ENCODE assay signal across 29 cellular contexts in the genomic region with DNA sequence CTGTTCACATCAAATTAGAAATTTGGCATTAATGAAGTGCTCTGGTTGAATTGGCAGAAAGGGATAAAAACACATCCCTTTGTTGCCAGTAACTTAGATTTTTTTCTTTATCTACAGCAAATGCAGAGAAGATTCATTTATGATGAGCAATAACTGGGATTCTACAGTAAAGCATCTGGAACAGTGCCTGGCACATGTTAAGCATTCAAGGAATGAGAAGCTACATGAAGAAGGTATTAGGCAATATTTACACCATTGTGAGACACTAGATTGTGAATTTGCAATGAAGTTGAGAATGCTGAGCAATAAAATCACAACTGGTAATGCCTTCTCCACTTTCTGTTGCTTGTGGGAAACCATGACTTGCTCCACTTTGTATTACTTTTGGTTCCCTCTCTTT. TPM values are rescaled to one million over a fixed set of nuclear protein-coding genes. Genes with fewer than 3 reads are reported as not detected.
A peak's percentile ranks its signal among the peaks of the same experiment; 100 is the strongest.
DNase-seq lines count a peak whose midpoint lies in the region; ATAC-seq and TF ChIP-seq lines count a peak whose summit lies in the region.
"Had no signal": no experiment of that assay in that cellular context is flagged by ENCODE, and none has a peak within 500 bp of the region (broad histone marks: within the 10 kb centered on the region; RNA-seq: fewer than 3 reads in every experiment).

No MANE protein-coding gene starts in this region.

- no peak for ATAC-seq in activated naive CD8-positive, alpha-beta T cell treated with anti-CD3 and anti-CD28 coated beads, Interleukin-2, amount 50 U/mL, for 24 hours
- ATAC-seq: CD8-positive, alpha-beta T cell; gastrocnemius medialis; left colon; right cardiac atrium; T-helper 17 cell; upper lobe of right lung had no signal

- H3K4me1 ChIP-seq in GM23248 (ENCODE audit: insufficient read depth) = peaks cover 2% of the 10 kb centered on the region; the same call in 1 of the 2 replicates
- H3K4me1 ChIP-seq in mammary epithelial cell (ENCODE audit: insufficient read depth, low read length) = no peaks in the 10 kb centered on the region
- no peaks in the 10 kb centered on the region for H3K4me1 ChIP-seq in right atrium auricular region
- no peaks in the 10 kb centered on the region for H3K4me1 ChIP-seq in SJCRH30
- H3K4me1 ChIP-seq: gastrocnemius medialis, parathyroid adenoma, upper lobe of right lung had no signal

- BruUV-seq in mammary epithelial cell (replicated peaks; lab: Mats Ljungman, UMichigan) = no TSS peak

- TF ChIP-seq CTCF in mammary epithelial cell (conservative IDR thresholded peaks at IDR 0.05 in 1 of 2, IDR thresholded peaks at IDR 0.05 in 1 of 2; ENCODE audit: extremely low read depth in 1 of 2, insufficient read depth in 1 of 2, low read depth in 1 of 2, low read length in 2 of 2) (no peak), right atrium auricular region (IDR thresholded peaks at IDR 0.05) (no peak)

- CTCF ChIA-PET in mammary epithelial cell (lab: Charles Lee; ENCODE audit: low non-redundant PET) = no interaction called here

- H3K27me3 ChIP-seq in GM23248 (replicated peaks; ENCODE audit: insufficient read depth) (no peaks in the 10 kb centered on the region), mammary epithelial cell (ENCODE audit: insufficient read depth, low read length) (no peaks in the 10 kb centered on the region), right atrium auricular region (no peaks in the 10 kb centered on the region), SJCRH30 (no peaks in the 10 kb centered on the region)
- H3K27me3 ChIP-seq: upper lobe of right lung had no signal

- no peak overlapping the region for H2AFZ ChIP-seq in GM23248
- H2AFZ ChIP-seq in mammary epithelial cell (ENCODE audit: low read depth, low read length) = no peak overlapping the region
- H2AFZ ChIP-seq: parathyroid adenoma had no signal

- H3K9me2 ChIP-seq in GM23248 (ENCODE audit: insufficient read depth) = no peaks in the 10 kb centered on the region

- H3K9me3 Mint-ChIP-seq in activated naive CD8-positive, alpha-beta T cell treated with anti-CD3 and anti-CD28 coated beads, Interleukin-2, amount 50 U/mL, for 24 hours = no peaks in the 10 kb centered on the region
- H3K9me3 Mint-ChIP-seq: activated CD4-positive, alpha-beta memory T cell treated with anti-CD3 and anti-CD28 coated beads, Interleukin-2, amount 10 ng/mL, durations not matched to agents 7 days and 5 days; activated naive CD4-positive, alpha-beta T cell treated with anti-CD3 and anti-CD28 coated beads, Interleukin-2, amount 50 U/mL, for 24 hours; CD8-positive, alpha-beta T cell; central memory CD8-positive, alpha-beta T cell had no signal

- peak; percentile 86 for DNase-seq in GM23248
- peak; percentile 61 for DNase-seq in mammary epithelial cell
- peak; percentile 28 for DNase-seq in fibroblast of the conjunctiva (ENCODE audit: low read depth)
- no peak for DNase-seq in right atrium auricular region (ENCODE audit: low spot score)
- DNase-seq in SJCRH30 = no peak
- no peak for DNase-seq in D341Med (ENCODE audit: low spot score)
- no peak for DNase-seq in activated naive CD8-positive, alpha-beta T cell treated with anti-CD3 and anti-CD28 coated beads, Interleukin-2, amount 50 U/mL, for 24 hours
- DNase-seq: activated CD4-positive, alpha-beta memory T cell treated with anti-CD3 and anti-CD28 coated beads, Interleukin-2, amount 10 ng/mL, durations not matched to agents 7 days and 5 days; activated CD4-positive, CD25-positive, alpha-beta regulatory T cell treated with anti-CD3 and anti-CD28 coated beads, Interleukin-2, amount 50 U/mL, for 72 hours; activated CD8-positive, alpha-beta memory T cell treated with anti-CD3 and anti-CD28 coated beads, Interleukin-2, amount 50 U/mL, for 48 hours; aorta; CD8-positive, alpha-beta T cell; DMS 273 treated with DMSO at 0.1 percent for 48 hours; gastrocnemius medialis; HCEC 1CT; left colon; NCI-H1092 treated with DMSO at 0.1 percent for 48 hours; NCI-H1930; NCI-H774; right cardiac atrium; stimulated activated CD4-positive, alpha-beta T cell treated with anti-CD3 and anti-CD28 coated beads, Interleukin-2, amount 100 ng/mL, for 48 hours; substantia nigra; T-helper 17 cell; upper lobe of right lung had no signal

- H3K4me2 ChIP-seq in GM23248 (ENCODE audit: unreplicated experiment) = peak overlapping the region; percentile 53
- no peak overlapping the region for H3K4me2 ChIP-seq in mammary epithelial cell (ENCODE audit: insufficient read depth, low read depth, low read length)

- in situ Hi-C loops in GM23248 (cut with MboI) (no loop called here), mammary epithelial cell (cut with MboI; ENCODE audit: low sequenced_read_pairs in 2 of 2) (no loop called here)

- H4K20me1 ChIP-seq in GM23248 (ENCODE audit: insufficient read depth) (no peaks in the 10 kb centered on the region), mammary epithelial cell (ENCODE audit: insufficient read depth, low read length) (no peaks in the 10 kb centered on the region)

- H3K36me3 ChIP-seq in GM23248 (ENCODE audit: low read depth) (no peaks in the 10 kb centered on the region), mammary epithelial cell (ENCODE audit: insufficient read depth, low read length) (no peaks in the 10 kb centered on the region), right atrium auricular region (no peaks in the 10 kb centered on the region), SJCRH30 (no peaks in the 10 kb centered on the region)
- H3K36me3 ChIP-seq: gastrocnemius medialis, upper lobe of right lung had no signal

- H3K4me1 Mint-ChIP-seq in activated naive CD8-positive, alpha-beta T cell treated with anti-CD3 and anti-CD28 coated beads, Interleukin-2, amount 50 U/mL, for 24 hours = no peaks in the 10 kb centered on the region
- H3K4me1 Mint-ChIP-seq: activated CD4-positive, alpha-beta memory T cell treated with anti-CD3 and anti-CD28 coated beads, Interleukin-2, amount 10 ng/mL, durations not matched to agents 7 days and 5 days; activated naive CD4-positive, alpha-beta T cell treated with anti-CD3 and anti-CD28 coated beads, Interleukin-2, amount 50 U/mL, for 24 hours; central memory CD8-positive, alpha-beta T cell had no signal

- H3K9ac ChIP-seq in GM23248 (no peak overlapping the region), mammary epithelial cell (ENCODE audit: insufficient read depth, low read length) (no peak overlapping the region)
- H3K9ac ChIP-seq: parathyroid adenoma had no signal

- H3K9me3 ChIP-seq in GM23248 (ENCODE audit: low read depth) (no peaks in the 10 kb centered on the region), mammary epithelial cell (replicated peaks; ENCODE audit: insufficient read depth, low read length) (no peaks in the 10 kb centered on the region), right atrium auricular region (no peaks in the 10 kb centered on the region), SJCRH30 (replicated peaks) (no peaks in the 10 kb centered on the region)
- H3K9me3 ChIP-seq: gastrocnemius medialis, upper lobe of right lung had no signal

- no peak overlapping the region for H3K4me3 Mint-ChIP-seq in activated naive CD8-positive, alpha-beta T cell treated with anti-CD3 and anti-CD28 coated beads, Interleukin-2, amount 50 U/mL, for 24 hours
- H3K4me3 Mint-ChIP-seq: activated CD4-positive, alpha-beta memory T cell treated with anti-CD3 and anti-CD28 coated beads, Interleukin-2, amount 10 ng/mL, durations not matched to agents 7 days and 5 days; activated naive CD4-positive, alpha-beta T cell treated with anti-CD3 and anti-CD28 coated beads, Interleukin-2, amount 50 U/mL, for 24 hours; CD8-positive, alpha-beta T cell; central memory CD8-positive, alpha-beta T cell; T-helper 17 cell had no signal

- no peaks in the 10 kb centered on the region for H3K36me3 Mint-ChIP-seq in activated naive CD8-positive, alpha-beta T cell treated with anti-CD3 and anti-CD28 coated beads, Interleukin-2, amount 50 U/mL, for 24 hours (ENCODE audit: low read depth)
- H3K36me3 Mint-ChIP-seq: activated naive CD4-positive, alpha-beta T cell treated with anti-CD3 and anti-CD28 coated beads, Interleukin-2, amount 50 U/mL, for 24 hours; CD8-positive, alpha-beta T cell had no signal

- H3K27ac ChIP-seq in GM23248 (no peak overlapping the region), mammary epithelial cell (ENCODE audit: insufficient read depth, low read depth, low read length) (no peak overlapping the region), right atrium auricular region (no peak overlapping the region), SJCRH30 (no peak overlapping the region)
- H3K27ac ChIP-seq: gastrocnemius medialis, parathyroid adenoma, RWPE1, SK-N-MC, upper lobe of right lung had no signal

- intact Hi-C loops in mammary epithelial cell (cut with micrococcal nuclease) = no loop called here

- no peaks in the 10 kb centered on the region for H3K27me3 Mint-ChIP-seq in activated naive CD8-positive, alpha-beta T cell treated with anti-CD3 and anti-CD28 coated beads, Interleukin-2, amount 50 U/mL, for 24 hours
- H3K27me3 Mint-ChIP-seq: activated CD4-positive, alpha-beta memory T cell treated with anti-CD3 and anti-CD28 coated beads, Interleukin-2, amount 10 ng/mL, durations not matched to agents 7 days and 5 days; central memory CD8-positive, alpha-beta T cell; T-helper 17 cell had no signal

- H3F3A ChIP-seq in GM23248 (ENCODE audit: insufficient read depth) = peaks cover 4% of the 10 kb centered on the region; the same call in 1 of the 2 replicates

- dilution Hi-C loops in mammary epithelial cell (cut with HindIII; ENCODE audit: low sequenced_read_pairs) = no loop called here

- H3K4me3 ChIP-seq in GM23248 (no peak overlapping the region), mammary epithelial cell (replicated peaks in 1 of 3; ENCODE audit: insufficient read depth in 1 of 3, low read depth in 2 of 3, low read length in 3 of 3) (no peak overlapping the region), right atrium auricular region (no peak overlapping the region), SJCRH30 (no peak overlapping the region)
- H3K4me3 ChIP-seq: gastrocnemius medialis, SK-N-MC, upper lobe of right lung had no signal

- no peak overlapping the region for H3K27ac Mint-ChIP-seq in activated naive CD8-positive, alpha-beta T cell treated with anti-CD3 and anti-CD28 coated beads, Interleukin-2, amount 50 U/mL, for 24 hours
- H3K27ac Mint-ChIP-seq: activated CD4-positive, alpha-beta memory T cell treated with anti-CD3 and anti-CD28 coated beads, Interleukin-2, amount 10 ng/mL, durations not matched to agents 7 days and 5 days; activated naive CD4-positive, alpha-beta T cell treated with anti-CD3 and anti-CD28 coated beads, Interleukin-2, amount 50 U/mL, for 24 hours; CD8-positive, alpha-beta T cell; T-helper 17 cell had no signal

- no peaks in the 10 kb centered on the region for H3K79me2 ChIP-seq in GM23248 (ENCODE audit: insufficient read depth)
- H3K79me2 ChIP-seq in mammary epithelial cell (ENCODE audit: insufficient read depth, low read length) = no peaks in the 10 kb centered on the region
- H3K79me2 ChIP-seq: parathyroid adenoma had no signal

RNA-seq across cellular contexts. Expression of a gene that starts 33.5 kb away (rescaled TPM):
- 0.51 and 0.54 TPM in 2 replicates for total RNA-seq in GM23248 (2014; rRNA removed; shearing (Covaris generic))
- polyA plus RNA-seq in GM23248 (2016; fragmentation: Nextera tagmentation; extraction: Ambion mirVana) (0.05 and 0.16 TPM in 2 replicates), mammary epithelial cell (0.02 TPM)
- total RNA-seq in mammary epithelial cell (under 1 TPM; 0.33 to 0.61 TPM), right atrium auricular region (under 1 TPM; 0.51 to 0.56 TPM)
- polyA minus RNA-seq in mammary epithelial cell = not detected
- total RNA-seq in SJCRH30 (2014; rRNA removed; shearing (Covaris generic)) = 0.30 TPM in 2 replicates
- total RNA-seq: activated CD4-positive, alpha-beta memory T cell treated with anti-CD3 and anti-CD28 coated beads, Interleukin-2, amount 10 ng/mL, durations not matched to agents 7 days and 5 days; CD8-positive, alpha-beta T cell had no signal

Comparison
In these comparisons a context has a peak if more than half of its experiments do, and no peak if none do; other contexts are left out.
1. DNase-seq: peak in GM23248 (single experiment), mammary epithelial cell (single experiment) and fibroblast of the conjunctiva (single experiment); none in right atrium auricular region (single experiment), SJCRH30 (0 of 2), D341Med (single experiment) and activated naive CD8-positive, alpha-beta T cell treated with anti-CD3 and anti-CD28 coated beads, Interleukin-2, amount 50 U/mL, for 24 hours (single experiment).